17 cellular contexts compared by ENCODE assay signal in the genomic region with DNA sequence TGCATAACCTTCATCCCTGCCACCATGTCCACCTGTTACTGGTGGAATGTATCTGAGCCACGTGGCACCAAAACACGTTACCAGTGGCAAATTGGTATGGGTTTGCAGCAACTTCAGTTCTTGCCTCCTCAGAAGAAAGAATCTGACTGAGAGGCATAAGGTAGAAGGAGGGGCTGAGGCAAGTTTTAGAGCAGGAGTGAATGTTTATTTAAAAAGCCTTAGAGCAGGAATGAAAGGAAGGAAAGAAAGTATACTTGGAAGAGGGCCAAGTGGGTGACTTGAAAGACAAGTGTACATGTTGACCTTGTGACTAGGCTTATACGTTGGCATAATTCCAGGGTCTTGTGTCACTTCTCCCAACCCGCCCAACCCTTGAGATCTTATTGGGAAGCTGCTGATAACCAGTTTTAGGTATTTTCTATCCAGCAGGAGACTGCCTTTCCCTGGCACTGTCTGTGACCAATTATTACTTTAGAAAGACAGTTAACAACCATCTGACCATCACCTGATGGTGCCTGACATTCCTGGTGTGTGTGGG.
"Had no signal": no experiment of that assay in that cellular context is flagged by ENCODE, and none has a peak within 500 bp of the region (broad histone marks: within the 10 kb centered on the region; RNA-seq: fewer than 3 reads in every experiment).

No MANE protein-coding gene starts in this region.

- H3K4me3 ChIP-seq: pancreas, upper lobe of right lung had no signal

- H3K27ac ChIP-seq: brain microvascular endothelial cell, pancreas, upper lobe of right lung had no signal

- H3K36me3 ChIP-seq: brain microvascular endothelial cell, pancreas, upper lobe of right lung had no signal

- H3K4me1 ChIP-seq: pancreas, upper lobe of right lung had no signal

- H3K27me3 ChIP-seq: brain microvascular endothelial cell, pancreas, upper lobe of right lung had no signal

- DNase-seq: activated B cell treated with CpG ODN at 0.5 μM for 24 hours; activated CD4-positive, alpha-beta T cell treated with anti-CD3 and anti-CD28 coated beads for 4 hours; activated CD8-positive, alpha-beta T cell treated with anti-CD3 and anti-CD28 coated beads for 36 hours; activated naive CD4-positive, alpha-beta T cell; activated naive CD8-positive, alpha-beta T cell treated with anti-CD3 and anti-CD28 coated beads for 36 hours; activated T-cell treated with anti-CD3 and anti-CD28 coated beads, Interleukin-2, amount 50 U/mL, for 1 hour; anterior cingulate cortex; brain microvascular endothelial cell; cerebellar nuclear complex; effector CD4-positive, alpha-beta T cell; head of caudate nucleus; left ventricle myocardium superior; natural killer cell; pancreas; stimulated activated CD8-positive, alpha-beta memory T cell treated with anti-CD3 and anti-CD28 coated beads, Interleukin-4, amount 100 ng/mL, for 48 hours; stimulated activated naive CD4-positive, alpha-beta T cell; upper lobe of right lung had no signal
